Comparison of ENCODE assay signal across 7 cellular contexts in genomic region chr14:77097006-77097688, GRCh38. TPM values are rescaled to one million over a fixed set of nuclear protein-coding genes. Genes with fewer than 3 reads are reported as not detected.
DNase-seq lines count a peak whose midpoint lies in the region; FAIRE-seq and TF ChIP-seq lines count a peak whose summit lies in the region.

No MANE protein-coding gene starts in this region.

- 4 to 6% (median 5%) methylated on average over 19 of the region's 19 CpGs for WGBS in adipose tissue, 3 donors

- peaks cover 14% of the 10 kb centered on the region for H3K79me2 ChIP-seq in keratinocyte (ENCODE audit: control insufficient read depth, insufficient read depth, low read length)

- no peaks in the 10 kb centered on the region for H4K20me1 ChIP-seq in keratinocyte (ENCODE audit: control insufficient read depth, extremely low read depth, insufficient read depth, low read length)

- H3K36me3 ChIP-seq in HUES48 (ENCODE audit: control insufficient read depth, insufficient read depth, low read length) (no peaks in the 10 kb centered on the region), keratinocyte (ENCODE audit: control insufficient read depth in 2 of 2, extremely low read depth in 1 of 2, insufficient read depth in 2 of 2, low read length in 2 of 2) (no peaks in the 10 kb centered on the region)

- H3K4me2 ChIP-seq in keratinocyte (ENCODE audit: control insufficient read depth, extremely low read depth, insufficient read depth, low read depth, low read length) = peak overlapping the region; percentile 99

- FAIRE-seq in GM12891 (lab: Jason Lieb, UNC) (peak; percentile 50), keratinocyte (lab: Jason Lieb, UNC) (no peak)

- dilution Hi-C loops in keratinocyte (cut with MboI; ENCODE audit: extremely low pct_ligation_motif_present, low sequenced_read_pairs) = no loop called here

- no peaks in the 10 kb centered on the region for H3K27me3 ChIP-seq in HUES48 (ENCODE audit: control insufficient read depth, insufficient read depth, low read length)
- H3K27me3 ChIP-seq in keratinocyte (ENCODE audit: control insufficient read depth, extremely low read depth, insufficient read depth, low read length) = no peaks in the 10 kb centered on the region

- TF ChIP-seq CTCF in keratinocyte (optimal IDR thresholded peaks at IDR 0.05 in 1 of 3, IDR thresholded peaks at IDR 0.05 in 1 of 3, conservative IDR thresholded peaks at IDR 0.05 in 1 of 3; ENCODE audit: extremely low read depth in 1 of 3, insufficient read depth in 2 of 3, low read length in 3 of 3) = no peak

- H3K9me3 ChIP-seq in HUES48 (ENCODE audit: control insufficient read depth, insufficient read depth, low read length) (no peaks in the 10 kb centered on the region), keratinocyte (ENCODE audit: control insufficient read depth, low read depth, low read length) (no peaks in the 10 kb centered on the region)

- peak overlapping the region; percentile 84 for H3K9ac ChIP-seq in HUES48 (ENCODE audit: low read depth, low read length)
- H3K9ac ChIP-seq in keratinocyte (ENCODE audit: control insufficient read depth, extremely low read depth, insufficient read depth, low read length) = peak overlapping the region; percentile 89

- no peaks in the 10 kb centered on the region for H3K9me1 ChIP-seq in keratinocyte (ENCODE audit: control insufficient read depth, extremely low read depth, insufficient read depth, low read length)

- H3K4me1 ChIP-seq in HUES48 (ENCODE audit: control insufficient read depth, insufficient read depth, low read length) = peaks cover 24% of the 10 kb centered on the region
- peaks cover 25% of the 10 kb centered on the region for H3K4me1 ChIP-seq in keratinocyte (ENCODE audit: control insufficient read depth, extremely low read depth, insufficient read depth, low read length)

- H3K4me3 ChIP-seq in HUES48 (ENCODE audit: low read depth, low read length) (peak overlapping the region; percentile 95), keratinocyte (ENCODE audit: control insufficient read depth in 2 of 3, extremely low read depth in 1 of 3, insufficient read depth in 2 of 3, low read depth in 1 of 3, low read length in 3 of 3) (peak overlapping the region; percentile 77 to 96 (median 90))

- TF ChIP-seq POLR2A in GM12891 (IDR thresholded peaks at IDR 0.05; ENCODE audit: low read depth, low read length) = no peak

- DNase-seq in GM12891 (ENCODE audit: insufficient read length, low spot score) (no peak), keratinocyte (ENCODE audit: low read depth, low spot score) (no peak), superior temporal gyrus (ENCODE audit: extremely low spot score) (peak; percentile 66), COLO668 (lab: John Stamatoyannopoulos, UW; ENCODE audit: unreplicated experiment) (no peak), HPDE6-E6E7 (ENCODE audit: extremely low spot score) (no peak)

- H3K27ac ChIP-seq in HUES48 (ENCODE audit: low read depth, low read length) (peak overlapping the region; percentile 97), adipose tissue (ENCODE audit: low read depth, low read length) (peak overlapping the region; percentile 90), keratinocyte (ENCODE audit: control insufficient read depth, insufficient read depth, low read length) (peak overlapping the region; percentile 94)

- peak overlapping the region; percentile 82 for H2AFZ ChIP-seq in keratinocyte (ENCODE audit: control insufficient read depth, low read length)

TF ChIP-seq in GM12891, 5 proteins besides CTCF, POLR2A, EP300 and RAD21:
- TF ChIP-seq SPI1 (IDR thresholded peaks at IDR 0.05; ENCODE audit: low read depth, low read length) (no peak), TAF1 (IDR thresholded peaks at IDR 0.05; ENCODE audit: low read depth, low read length) (no peak), PAX5 (IDR thresholded peaks at IDR 0.05; ENCODE audit: insufficient read depth, low read length, severe bottlenecking) (no peak), POLR2AphosphoS5 (IDR thresholded peaks at IDR 0.05; ENCODE audit: low read depth, low read length) (no peak)

RNA-seq across cellular contexts. Expression of gene CIPC, which starts 0.9 kb away (rescaled TPM):
- 6.4 TPM for polyA plus RNA-seq in GM12891 (2012; ENCODE audit: low read depth, missing spikeins)
- polyA plus RNA-seq in adipose tissue (1 to 10 TPM; 5.1 to 8.0 (median 7.7) TPM), keratinocyte (10.3 to 15.1 TPM (median 13.2 TPM) in 3 replicates)
- polyA plus RNA-seq in keratinocyte (2011; ENCODE audit: low read depth) = 6.4 TPM
- polyA plus RNA-seq in keratinocyte (2011; cell fraction: cytosol; rRNA removed) = 9.1 and 12.9 TPM in 2 replicates
- 14.4 and 15.2 TPM in 2 replicates for polyA plus RNA-seq in keratinocyte (2011; cell fraction: nucleus; rRNA removed)
- 7.1 and 7.2 TPM in 2 replicates for polyA plus RNA-seq in keratinocyte (2012; ENCODE audit: low replicate concordance)
- polyA minus RNA-seq in keratinocyte = 7.9 to 20.8 TPM (median 18.4 TPM) in 3 replicates
- 13.0 TPM for polyA minus RNA-seq in keratinocyte (2011; cell fraction: cytosol; rRNA and poly(A)+ RNA removed)
- polyA minus RNA-seq in keratinocyte (2011; cell fraction: nucleus; rRNA and poly(A)+ RNA removed) = 10.0 and 13.1 TPM in 2 replicates

RNA-seq across cellular contexts. Expression of gene ZDHHC22, which starts 44.4 kb away (rescaled TPM):
- not detected for polyA plus RNA-seq in GM12891 (2012; ENCODE audit: low read depth, missing spikeins)
- polyA plus RNA-seq in adipose tissue = under 1 TPM in 2 of 3 donors, not detected in 1; 0.02 to 0.04 TPM
- not detected in 3 replicates for polyA plus RNA-seq in keratinocyte
- not detected for polyA plus RNA-seq in keratinocyte (2011; ENCODE audit: low read depth)
- polyA plus RNA-seq in keratinocyte (2011; cell fraction: cytosol; rRNA removed) = not detected in 2 replicates
- not detected in 2 replicates for polyA plus RNA-seq in keratinocyte (2011; cell fraction: nucleus; rRNA removed)
- polyA plus RNA-seq in keratinocyte (2012; ENCODE audit: low replicate concordance) = not detected in 2 replicates
- polyA minus RNA-seq in keratinocyte = not detected in 3 replicates
- not detected for polyA minus RNA-seq in keratinocyte (2011; cell fraction: cytosol; rRNA and poly(A)+ RNA removed)
- not detected in 2 replicates for polyA minus RNA-seq in keratinocyte (2011; cell fraction: nucleus; rRNA and poly(A)+ RNA removed)
